20 cellular contexts compared by ENCODE assay signal in the genomic region with DNA sequence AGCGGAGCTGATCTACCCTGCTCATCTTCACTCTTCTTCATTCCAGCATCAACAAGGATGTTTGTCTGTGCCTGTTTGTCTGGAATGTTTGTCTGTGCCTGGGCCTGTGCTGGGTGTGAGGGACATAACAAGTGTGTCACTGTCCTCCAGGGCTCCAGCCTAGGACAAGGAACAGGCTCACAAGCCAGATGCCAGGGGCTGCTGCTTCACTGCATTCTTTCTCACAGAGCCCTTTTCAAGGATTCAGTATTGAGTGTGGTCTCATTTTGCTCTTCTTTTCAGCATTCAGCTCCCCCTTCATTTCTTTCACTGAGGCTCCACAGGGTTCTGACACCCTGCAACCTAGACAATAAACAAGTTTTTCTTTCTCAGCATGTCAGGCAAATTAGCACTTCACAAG. TPM values are rescaled to one million over a fixed set of nuclear protein-coding genes. Genes with fewer than 3 reads are reported as not detected.
"Had no signal": no experiment of that assay in that cellular context is flagged by ENCODE, and none has a peak within 500 bp of the region (broad histone marks: within the 10 kb centered on the region; RNA-seq: fewer than 3 reads in every experiment).

No MANE protein-coding gene starts in this region.

- H3K4me3 ChIP-seq: coronary artery, lung, tibial nerve, vagina had no signal

- H3K27ac ChIP-seq: coronary artery, parathyroid adenoma, tibial nerve, vagina had no signal

- H3K4me1 Mint-ChIP-seq: activated B cell treated with CpG ODN at 0.5 μM for 24 hours; activated CD4-positive, alpha-beta T cell treated with anti-CD3 and anti-CD28 coated beads, Interleukin-2, amount 10 ng/mL, durations not matched to agents 24 days and 14 days; central memory CD8-positive, alpha-beta T cell; stimulated activated memory B cell treated with anti-CD40 and anti-IgM and Interleukin-4, amounts not matched to agents 10 μg/mL and 1 μg/mL and 100 μg/mL, for 72 hours; T-helper 17 cell had no signal

- H2AFZ ChIP-seq: parathyroid adenoma had no signal

- H3K9ac ChIP-seq: parathyroid adenoma had no signal

- H3K27me3 Mint-ChIP-seq: activated naive CD8-positive, alpha-beta T cell; stimulated activated memory B cell treated with anti-CD40 and anti-IgM and Interleukin-4, amounts not matched to agents 10 μg/mL and 1 μg/mL and 100 μg/mL, for 72 hours had no signal

- H3K36me3 ChIP-seq: tibial nerve, vagina had no signal

- ATAC-seq: activated T-cell treated with anti-CD3 and anti-CD28 coated beads, Interleukin-2, amount 50 U/mL, for 72 hours; left colon; stimulated activated memory B cell treated with anti-CD40 and anti-IgM and Interleukin-4, amounts not matched to agents 10 μg/mL and 1 μg/mL and 100 μg/mL, for 72 hours; T-helper 17 cell had no signal

- H3K4me1 ChIP-seq: parathyroid adenoma had no signal

- H3K9me3 ChIP-seq: tibial nerve, vagina had no signal

- H3K79me2 ChIP-seq: parathyroid adenoma had no signal

- DNase-seq: activated B cell treated with CpG ODN at 0.5 μM for 24 hours; activated CD4-positive, alpha-beta T cell treated with anti-CD3 and anti-CD28 coated beads, Interleukin-2, amount 10 ng/mL, durations not matched to agents 24 days and 14 days; activated CD8-positive, alpha-beta memory T cell treated with anti-CD3 and anti-CD28 coated beads, Interleukin-2, amount 50 U/mL, for 48 hours; activated gamma-delta T cell treated with Interleukin-2 at 50 U/mL for 16 hours; activated T-cell treated with anti-CD3 and anti-CD28 coated beads, Interleukin-2, amount 50 U/mL, for 72 hours; amniotic stem cell; effector CD8-positive, alpha-beta T cell; foreskin fibroblast; left colon; stimulated activated CD4-positive, alpha-beta T cell treated with anti-CD3 and anti-CD28 coated beads, Interleukin-2, amount 100 ng/mL, for 48 hours; T-helper 17 cell had no signal

- H3K36me3 Mint-ChIP-seq: activated naive CD8-positive, alpha-beta T cell; stimulated activated memory B cell treated with anti-CD40 and anti-IgM and Interleukin-4, amounts not matched to agents 10 μg/mL and 1 μg/mL and 100 μg/mL, for 72 hours had no signal

- H3K27ac Mint-ChIP-seq: activated B cell treated with CpG ODN at 0.5 μM for 24 hours; activated CD4-positive, alpha-beta T cell treated with anti-CD3 and anti-CD28 coated beads, Interleukin-2, amount 10 ng/mL, durations not matched to agents 24 days and 14 days; activated naive CD8-positive, alpha-beta T cell; activated T-cell treated with anti-CD3 and anti-CD28 coated beads, Interleukin-2, amount 50 U/mL, for 72 hours; stimulated activated memory B cell treated with anti-CD40 and anti-IgM and Interleukin-4, amounts not matched to agents 10 μg/mL and 1 μg/mL and 100 μg/mL, for 72 hours; T-helper 17 cell had no signal

- H3K27me3 ChIP-seq: tibial nerve, vagina had no signal

- H3K4me3 Mint-ChIP-seq: activated B cell treated with CpG ODN at 0.5 μM for 24 hours; activated CD4-positive, alpha-beta T cell treated with anti-CD3 and anti-CD28 coated beads, Interleukin-2, amount 10 ng/mL, durations not matched to agents 24 days and 14 days; activated naive CD8-positive, alpha-beta T cell; activated T-cell treated with anti-CD3 and anti-CD28 coated beads, Interleukin-2, amount 50 U/mL, for 72 hours; central memory CD8-positive, alpha-beta T cell; neural crest cell; stimulated activated memory B cell treated with anti-CD40 and anti-IgM and Interleukin-4, amounts not matched to agents 10 μg/mL and 1 μg/mL and 100 μg/mL, for 72 hours; T-helper 17 cell had no signal

- H3K9me3 Mint-ChIP-seq: activated B cell treated with CpG ODN at 0.5 μM for 24 hours; activated CD4-positive, alpha-beta T cell treated with anti-CD3 and anti-CD28 coated beads, Interleukin-2, amount 10 ng/mL, durations not matched to agents 24 days and 14 days; activated T-cell treated with anti-CD3 and anti-CD28 coated beads, Interleukin-2, amount 50 U/mL, for 72 hours; central memory CD8-positive, alpha-beta T cell; neural crest cell; stimulated activated memory B cell treated with anti-CD40 and anti-IgM and Interleukin-4, amounts not matched to agents 10 μg/mL and 1 μg/mL and 100 μg/mL, for 72 hours had no signal

RNA-seq across cellular contexts. Expression of a gene that starts 43.6 kb away (rescaled TPM):
- total RNA-seq: activated B cell treated with CpG ODN at 0.5 μM for 24 hours; activated CD4-positive, alpha-beta T cell treated with anti-CD3 and anti-CD28 coated beads, Interleukin-2, amount 10 ng/mL, durations not matched to agents 24 days and 14 days; activated T-cell treated with anti-CD3 and anti-CD28 coated beads, Interleukin-2, amount 50 U/mL, for 72 hours; T-helper 17 cell had no signal
